ENCODE assay signal across 16 cellular contexts in the genomic region with DNA sequence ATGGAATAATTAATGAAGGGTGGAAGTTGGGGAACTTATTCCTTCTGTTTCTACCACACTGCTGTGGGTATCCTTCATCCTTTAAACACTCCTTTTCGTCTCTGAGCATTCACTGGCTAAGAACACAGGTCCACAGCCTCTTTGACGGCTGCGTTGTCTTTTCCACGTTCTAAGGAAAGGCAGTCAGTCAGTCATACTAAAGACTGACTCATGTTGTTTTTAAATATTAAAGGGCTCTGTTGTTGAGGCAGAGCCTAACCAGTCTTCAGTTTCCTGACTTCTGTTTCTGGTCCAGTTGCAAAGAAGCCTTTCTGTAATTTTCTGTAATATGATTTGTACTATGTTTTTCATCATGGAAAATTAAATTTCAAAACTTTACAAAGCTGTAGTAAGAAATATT. TPM values are rescaled to one million over a fixed set of nuclear protein-coding genes. Genes with fewer than 3 reads are reported as not detected.
A peak's percentile ranks its signal among the peaks of the same experiment; 100 is the strongest.
DNase-seq lines count a peak whose midpoint lies in the region; ATAC-seq and TF ChIP-seq lines count a peak whose summit lies in the region.
"Had no signal": no experiment of that assay in that cellular context is flagged by ENCODE, and none has a peak within 500 bp of the region (broad histone marks: within the 10 kb centered on the region; RNA-seq: fewer than 3 reads in every experiment).

No MANE protein-coding gene starts in this region.

- H3K27ac Mint-ChIP-seq in natural killer cell (peak overlapping the region; percentile 29 to 44), endodermal cell (peak overlapping the region; percentile 31)
- no peak overlapping the region for H3K27ac Mint-ChIP-seq in natural killer cell treated with Interleukin-12 subunit alpha and Interleukin-12 subunit beta and Interleukin-15 and Interleukin-18, amount 100 ng/mL, for 72 hours
- H3K27ac Mint-ChIP-seq: CD8-positive, alpha-beta T cell had no signal

- CTCF ChIA-PET in PC-9 (lab: Charles Lee), result no interaction called here

- no peak overlapping the region for H3K4me3 Mint-ChIP-seq in natural killer cell
- H3K4me3 Mint-ChIP-seq in natural killer cell treated with Interleukin-12 subunit alpha and Interleukin-12 subunit beta and Interleukin-15 and Interleukin-18, amount 100 ng/mL, for 72 hours, result no peak overlapping the region
- no peak overlapping the region for H3K4me3 Mint-ChIP-seq in endodermal cell
- H3K4me3 Mint-ChIP-seq: CD8-positive, alpha-beta T cell; H9 had no signal

- H3K4me2 ChIP-seq in osteoblast (ENCODE audit: insufficient read depth, low read length) (no peak overlapping the region), PC-9 (no peak overlapping the region)
- H3K4me2 ChIP-seq: A549; BLaER1 treated with 17β-estradiol and CSF1 and Interleukin-3, amounts not matched to agents 10 nM and 100 nM had no signal

- H3F3A ChIP-seq in PC-9 (ENCODE audit: insufficient read depth, low read depth), result no peaks in the 10 kb centered on the region

- H3K27me3 Mint-ChIP-seq in natural killer cell (ENCODE audit: low read depth in 2 of 2) (no peaks in the 10 kb centered on the region), endodermal cell (ENCODE audit: insufficient read depth) (no peaks in the 10 kb centered on the region)
- no peaks in the 10 kb centered on the region for H3K27me3 Mint-ChIP-seq in natural killer cell treated with Interleukin-12 subunit alpha and Interleukin-12 subunit beta and Interleukin-15 and Interleukin-18, amount 100 ng/mL, for 72 hours

- POLR2A ChIA-PET in PC-9 (lab: Charles Lee; ENCODE audit: unreplicated experiment), result no interaction called here

- intact Hi-C loops in natural killer cell (cut with micrococcal nuclease), result no loop called here
- intact Hi-C loops in PC-9 (cut with micrococcal nuclease; ENCODE audit: unreplicated experiment), result no loop called here

- H3K36me3 Mint-ChIP-seq in natural killer cell, result no peaks in the 10 kb centered on the region
- H3K36me3 Mint-ChIP-seq in natural killer cell treated with Interleukin-12 subunit alpha and Interleukin-12 subunit beta and Interleukin-15 and Interleukin-18, amount 100 ng/mL, for 72 hours, result peaks cover 6% of the 10 kb centered on the region
- H3K36me3 Mint-ChIP-seq in endodermal cell (ENCODE audit: low read depth), result peaks cover 14% of the 10 kb centered on the region

- no peaks in the 10 kb centered on the region for H3K4me1 ChIP-seq in endodermal cell (ENCODE audit: control insufficient read depth, insufficient read depth, low read length)
- H3K4me1 ChIP-seq in osteoblast (ENCODE audit: insufficient read depth, low read length), result peaks cover 2% of the 10 kb centered on the region
- H3K4me1 ChIP-seq in PC-9 (replicated peaks; ENCODE audit: insufficient read depth), result no peaks in the 10 kb centered on the region
- H3K4me1 ChIP-seq: A549 had no signal

- H3K4me3 ChIP-seq in endodermal cell (ENCODE audit: low read length) (no peak overlapping the region), osteoblast (ENCODE audit: insufficient read depth, low read length) (no peak overlapping the region), PC-9 (no peak overlapping the region)
- H3K4me3 ChIP-seq: A549; BLaER1 treated with 17β-estradiol and CSF1 and Interleukin-3, amounts not matched to agents 10 nM and 100 nM had no signal

- no peak overlapping the region for H3K27ac ChIP-seq in endodermal cell (ENCODE audit: low read depth, low read length)
- no peak overlapping the region for H3K27ac ChIP-seq in osteoblast (ENCODE audit: low read depth, low read length)
- H3K27ac ChIP-seq in PC-9, result no peak overlapping the region
- H3K27ac ChIP-seq: 22Rv1; A549; BLaER1 treated with 17β-estradiol and CSF1 and Interleukin-3, amounts not matched to agents 10 nM and 100 nM had no signal

- peak overlapping the region; percentile 1 for H2AFZ ChIP-seq in osteoblast (ENCODE audit: low read length)
- no peak overlapping the region for H2AFZ ChIP-seq in PC-9

- DNase-seq in natural killer cell, result no peak
- DNase-seq in natural killer cell treated with Interleukin-12 subunit alpha and Interleukin-12 subunit beta and Interleukin-15 and Interleukin-18, amount 100 ng/mL, for 72 hours (ENCODE audit: low spot score), result no peak
- no peak for DNase-seq in endodermal cell
- peak; percentile 69 for DNase-seq in osteoblast (ENCODE audit: insufficient read length, low spot score, missing footprints)
- DNase-seq in Ammon's horn (ENCODE audit: low spot score), result no peak
- DNase-seq in PC-9, result no peak
- DNase-seq: AML-193; Calu3; CD8-positive, alpha-beta T cell; GOT3; H9; KG1 had no signal

- H3K9me3 ChIP-seq in endodermal cell (ENCODE audit: control insufficient read depth, low read length) (peaks cover 11% of the 10 kb centered on the region), osteoblast (ENCODE audit: low read depth, low read length) (no peaks in the 10 kb centered on the region), PC-9 (ENCODE audit: insufficient read depth, low read depth) (no peaks in the 10 kb centered on the region)

- no peaks in the 10 kb centered on the region for H3K9me2 ChIP-seq in PC-9 (ENCODE audit: insufficient read depth)

- H4K20me1 ChIP-seq in osteoblast (ENCODE audit: insufficient read depth, low read length), result peaks cover 9% of the 10 kb centered on the region
- no peaks in the 10 kb centered on the region for H4K20me1 ChIP-seq in PC-9 (ENCODE audit: insufficient read depth)

- H3K9me3 Mint-ChIP-seq in natural killer cell (no peaks in the 10 kb centered on the region), endodermal cell (peaks cover 13% of the 10 kb centered on the region)
- no peaks in the 10 kb centered on the region for H3K9me3 Mint-ChIP-seq in natural killer cell treated with Interleukin-12 subunit alpha and Interleukin-12 subunit beta and Interleukin-15 and Interleukin-18, amount 100 ng/mL, for 72 hours

- 80 to 82% methylated on average over 4 of the region's 4 CpGs for WGBS in endodermal cell (ENCODE audit: insufficient coverage in 1 of 2, insufficient read length in 1 of 2), 2 experiments

- ATAC-seq in natural killer cell, result no peak
- no peak for ATAC-seq in natural killer cell treated with Interleukin-12 subunit alpha and Interleukin-12 subunit beta and Interleukin-15 and Interleukin-18, amount 100 ng/mL, for 72 hours
- ATAC-seq in HG03045 (IDR thresholded peaks at IDR 0.05; ENCODE audit: unreplicated experiment), result no peak
- ATAC-seq: A549; CD8-positive, alpha-beta T cell had no signal

- H3K79me2 ChIP-seq in osteoblast (ENCODE audit: insufficient read depth, low read length), result peaks cover 10% of the 10 kb centered on the region
- no peaks in the 10 kb centered on the region for H3K79me2 ChIP-seq in PC-9 (ENCODE audit: low read depth)

- BruUV-seq in PC-9 (replicated peaks; lab: Mats Ljungman, UMichigan), result no TSS peak

- no peak overlapping the region for H3K9ac ChIP-seq in endodermal cell (ENCODE audit: extremely low read depth, low read length, poor library complexity, severe bottlenecking)
- H3K9ac ChIP-seq: BLaER1 treated with 17β-estradiol and CSF1 and Interleukin-3, amounts not matched to agents 10 nM and 100 nM had no signal

- H3K27me3 ChIP-seq in endodermal cell (ENCODE audit: control insufficient read depth, insufficient read depth, low read length, poor library complexity, severe bottlenecking) (no peaks in the 10 kb centered on the region), osteoblast (ENCODE audit: insufficient read depth, low read length) (no peaks in the 10 kb centered on the region), PC-9 (ENCODE audit: insufficient read depth, low read depth) (no peaks in the 10 kb centered on the region)
- H3K27me3 ChIP-seq: BLaER1 treated with 17β-estradiol and CSF1 and Interleukin-3, amounts not matched to agents 10 nM and 100 nM had no signal

- no peak for TF ChIP-seq CTCF in natural killer cell (IDR thresholded peaks at IDR 0.05)
- no peak for TF ChIP-seq CTCF in endodermal cell (conservative IDR thresholded peaks at IDR 0.05)
- TF ChIP-seq CTCF in osteoblast (IDR thresholded peaks at IDR 0.05; ENCODE audit: extremely low read depth, low read depth, low read length), result no peak
- TF ChIP-seq CTCF in PC-9 (conservative IDR thresholded peaks at IDR 0.05), result no peak

- H3K36me3 ChIP-seq in endodermal cell (ENCODE audit: control insufficient read depth, insufficient read depth, low read length) (peaks cover 4% of the 10 kb centered on the region), osteoblast (ENCODE audit: insufficient read depth, low read length) (no peaks in the 10 kb centered on the region), PC-9 (ENCODE audit: low read depth) (no peaks in the 10 kb centered on the region)

- H3K4me1 Mint-ChIP-seq in natural killer cell (peaks cover 27 to 34% of the 10 kb centered on the region in 2 donors), endodermal cell (peaks cover 40% of the 10 kb centered on the region)
- H3K4me1 Mint-ChIP-seq in natural killer cell treated with Interleukin-12 subunit alpha and Interleukin-12 subunit beta and Interleukin-15 and Interleukin-18, amount 100 ng/mL, for 72 hours (ENCODE audit: low read depth in 2 of 2), result peaks cover 15 to 26% of the 10 kb centered on the region in 2 donors

RNA-seq across cellular contexts. Expression of a gene that starts 48.0 kb away (rescaled TPM):
- total RNA-seq in natural killer cell (10 to 100 TPM in 2 of 3 donors, 1 to 10 TPM in 1; 6.3 to 11.9 (median 10.6) TPM), endodermal cell (10 to 100 TPM; 15.3 to 16.3 TPM), osteoblast (18.1 and 21.2 TPM in 2 replicates), PC-9 (2021) (3.9 and 4.2 TPM in 2 replicates)
- total RNA-seq in natural killer cell treated with Interleukin-12 subunit alpha and Interleukin-12 subunit beta and Interleukin-15 and Interleukin-18, amount 100 ng/mL, for 72 hours, result 1 to 10 TPM; 1.6 to 3.0 TPM
- polyA plus RNA-seq in endodermal cell (2013, experiment 1 of 2), result 16.6 TPM
- polyA plus RNA-seq in endodermal cell (2013, experiment 2 of 2), result 15.3 TPM

Comparison
In these comparisons a context has a peak if more than half of its experiments do, and no peak if none do; other contexts are left out.
1. H3K27ac Mint-ChIP-seq: peak in natural killer cell (2 of 2) and endodermal cell (single experiment); none in natural killer cell treated with Interleukin-12 subunit alpha and Interleukin-12 subunit beta and Interleukin-15 and Interleukin-18, amount 100 ng/mL, for 72 hours (0 of 2).